8 cellular contexts compared by ENCODE assay signal in genomic region chr1:234114648-234115307, GRCh38.
DNase-seq lines count a peak whose midpoint lies in the region; ATAC-seq, FAIRE-seq and TF ChIP-seq lines count a peak whose summit lies in the region.

No MANE protein-coding gene starts in this region.

- no peaks in the 10 kb centered on the region for H3K9me3 Mint-ChIP-seq in HFFc6
- no peaks in the 10 kb centered on the region for H3K9me3 Mint-ChIP-seq in activated T-cell treated with anti-CD3 and anti-CD28 coated beads, Interleukin-2, amount 50 U/mL, for 72 hours

- TF ChIP-seq CTCF in HFFc6 (IDR thresholded peaks at IDR 0.05): peak; percentile 84

- no peak overlapping the region for H3K27ac Mint-ChIP-seq in HFFc6
- no peak overlapping the region for H3K27ac Mint-ChIP-seq in activated T-cell treated with anti-CD3 and anti-CD28 coated beads, Interleukin-2, amount 50 U/mL, for 72 hours

- peak; percentile 71 for DNase-seq in DMS53 (lab: John Stamatoyannopoulos, UW)
- DNase-seq in HFFc6: peak; percentile 48
- peak; percentile 74 for DNase-seq in NCI-H510A treated with DMSO at 0.1 percent for 48 hours (lab: John Stamatoyannopoulos, UW)
- peak; percentile 9 to 32 for DNase-seq in activated T-cell treated with anti-CD3 and anti-CD28 coated beads, Interleukin-2, amount 50 U/mL, for 72 hours
- DNase-seq in frontal cortex (ENCODE audit: low spot score in 2 of 2): peak; percentile 9 to 38
- peak; percentile 8 for DNase-seq in pulmonary artery endothelial cell (ENCODE audit: low read depth, low spot score)
- DNase-seq in activated CD8-positive, alpha-beta memory T cell treated with anti-CD3 and anti-CD28 coated beads for 24 hours: no peak

- H3K4me1 Mint-ChIP-seq in HFFc6 (ENCODE audit: low read depth): peaks cover 15% of the 10 kb centered on the region
- H3K4me1 Mint-ChIP-seq in activated T-cell treated with anti-CD3 and anti-CD28 coated beads, Interleukin-2, amount 50 U/mL, for 72 hours (ENCODE audit: low read depth): peaks cover 10% of the 10 kb centered on the region

- H3K36me3 Mint-ChIP-seq in HFFc6 (ENCODE audit: low read depth): no peaks in the 10 kb centered on the region
- H3K36me3 Mint-ChIP-seq in activated T-cell treated with anti-CD3 and anti-CD28 coated beads, Interleukin-2, amount 50 U/mL, for 72 hours (ENCODE audit: insufficient read depth in 2 of 2): no peaks in the 10 kb centered on the region

- no peak for FAIRE-seq in frontal cortex (lab: Jason Lieb, UNC)

- H3K4me3 Mint-ChIP-seq in HFFc6: peak overlapping the region; percentile 74
- H3K4me3 Mint-ChIP-seq in activated T-cell treated with anti-CD3 and anti-CD28 coated beads, Interleukin-2, amount 50 U/mL, for 72 hours: peak overlapping the region; percentile 51 to 80

- peaks cover 3% of the 10 kb centered on the region for H3K27me3 Mint-ChIP-seq in HFFc6 (ENCODE audit: insufficient read depth)
- H3K27me3 Mint-ChIP-seq in activated T-cell treated with anti-CD3 and anti-CD28 coated beads, Interleukin-2, amount 50 U/mL, for 72 hours (ENCODE audit: low read depth): peaks cover 18% of the 10 kb centered on the region

- ATAC-seq in activated T-cell treated with anti-CD3 and anti-CD28 coated beads, Interleukin-2, amount 50 U/mL, for 72 hours (replicated peaks in 1 of 2): no peak
- ATAC-seq in GM21737 (IDR thresholded peaks at IDR 0.05; ENCODE audit: unreplicated experiment): no peak
